9 cellular contexts compared by ENCODE assay signal in genomic region chr5:1568201-1568979, GRCh38. TPM values are rescaled to one million over a fixed set of nuclear protein-coding genes. Genes with fewer than 3 reads are reported as not detected.
A peak's percentile ranks its signal among the peaks of the same experiment; 100 is the strongest.
DNase-seq lines count a peak whose midpoint lies in the region; ATAC-seq and TF ChIP-seq lines count a peak whose summit lies in the region.
"Had no signal": no experiment of that assay in that cellular context is flagged by ENCODE, and none has a peak within 500 bp of the region (broad histone marks: within the 10 kb centered on the region; RNA-seq: fewer than 3 reads in every experiment).

No MANE protein-coding gene starts in this region.

- ATAC-seq in GM19395 (IDR thresholded peaks at IDR 0.05; ENCODE audit: unreplicated experiment) (no peak), HG03025 (IDR thresholded peaks at IDR 0.05; ENCODE audit: low FRiP score, unreplicated experiment) (no peak)
- ATAC-seq in activated CD8-positive, alpha-beta T cell treated with anti-CD3 and anti-CD28 coated beads for 36 hours, result no peak

- H3K4me3 Mint-ChIP-seq in HFFc6, result peak overlapping the region; percentile 60
- H3K4me3 Mint-ChIP-seq in activated CD8-positive, alpha-beta T cell treated with anti-CD3 and anti-CD28 coated beads for 36 hours, result no peak overlapping the region

- in situ Hi-C loops in astrocyte of the spinal cord (cut with HindIII; ENCODE audit: low sequenced_read_pairs), result no loop called here

- H3K27ac Mint-ChIP-seq in HFFc6, result peak overlapping the region; percentile 88
- H3K27ac Mint-ChIP-seq in activated CD8-positive, alpha-beta T cell treated with anti-CD3 and anti-CD28 coated beads for 36 hours, result no peak overlapping the region

- no peak overlapping the region for H3K4me3 ChIP-seq in astrocyte of the spinal cord (ENCODE audit: low read depth, low read length)

- DNase-seq in HFFc6 (peak; percentile 87), astrocyte of the spinal cord (ENCODE audit: low read depth, low spot score) (peak; percentile 79), kidney glomerular epithelial cell (lab: John Stamatoyannopoulos, UW) (peak; percentile 64), stromal cell of bone marrow (ENCODE audit: low read depth) (peak; percentile 76), C1 segment of cervical spinal cord (lab: John Stamatoyannopoulos, UW) (no peak)
- DNase-seq in activated CD8-positive, alpha-beta T cell treated with anti-CD3 and anti-CD28 coated beads for 36 hours, result no peak
- DNase-seq: cerebellar nuclear complex had no signal

- CTCF ChIA-PET in activated CD8-positive, alpha-beta T cell treated with anti-CD3 and anti-CD28 coated beads for 36 hours (lab: Charles Lee), result no interaction called here

- H3K4me1 Mint-ChIP-seq in HFFc6 (ENCODE audit: low read depth), result peaks cover 34% of the 10 kb centered on the region
- no peaks in the 10 kb centered on the region for H3K4me1 Mint-ChIP-seq in activated CD8-positive, alpha-beta T cell treated with anti-CD3 and anti-CD28 coated beads for 36 hours (ENCODE audit: low read depth)

- peaks cover 6% of the 10 kb centered on the region for H3K36me3 Mint-ChIP-seq in HFFc6 (ENCODE audit: low read depth)
- H3K36me3 Mint-ChIP-seq in activated CD8-positive, alpha-beta T cell treated with anti-CD3 and anti-CD28 coated beads for 36 hours (ENCODE audit: low read depth), result peaks cover 19% of the 10 kb centered on the region

- no peaks in the 10 kb centered on the region; the same call in 1 of the 2 replicates for H3K27me3 Mint-ChIP-seq in HFFc6 (ENCODE audit: insufficient read depth)
- no peaks in the 10 kb centered on the region for H3K27me3 Mint-ChIP-seq in activated CD8-positive, alpha-beta T cell treated with anti-CD3 and anti-CD28 coated beads for 36 hours

- POLR2A ChIA-PET in activated CD8-positive, alpha-beta T cell treated with anti-CD3 and anti-CD28 coated beads for 36 hours (lab: Charles Lee), result no interaction called here

- TF ChIP-seq CTCF in HFFc6 (IDR thresholded peaks at IDR 0.05) (no peak), astrocyte of the spinal cord (IDR thresholded peaks at IDR 0.05; ENCODE audit: low read depth, low read length) (no peak)
- TF ChIP-seq CTCF in activated CD8-positive, alpha-beta T cell treated with anti-CD3 and anti-CD28 coated beads for 36 hours (IDR thresholded peaks at IDR 0.05), result no peak

- intact Hi-C loops in activated CD8-positive, alpha-beta T cell treated with anti-CD3 and anti-CD28 coated beads for 36 hours (cut with micrococcal nuclease), result no loop called here

- H3K9me3 Mint-ChIP-seq in HFFc6, result peaks cover 7% of the 10 kb centered on the region; the same call in 1 of the 2 replicates
- peaks cover 4% of the 10 kb centered on the region for H3K9me3 Mint-ChIP-seq in activated CD8-positive, alpha-beta T cell treated with anti-CD3 and anti-CD28 coated beads for 36 hours

RNA-seq across cellular contexts. Expression of gene LPCAT1, which starts 44.6 kb away (rescaled TPM):
- 10 to 100 TPM; 37.5 to 53.5 (median 44.1) TPM for total RNA-seq in HFFc6 (2021; fragmentation: NEBNext Ultra II Directional; extraction: Animal tissue kit (Norgen Biotek cat#: 25700))
- 10 to 100 TPM; 37.2 to 43.6 TPM for total RNA-seq in activated CD8-positive, alpha-beta T cell treated with anti-CD3 and anti-CD28 coated beads for 36 hours

Comparison
In these comparisons a context has a peak if more than half of its experiments do, and no peak if none do; other contexts are left out.
1. DNase-seq: peak in HFFc6 (single experiment), astrocyte of the spinal cord (single experiment), kidney glomerular epithelial cell (single experiment) and stromal cell of bone marrow (single experiment); none in C1 segment of cervical spinal cord (0 of 14) and activated CD8-positive, alpha-beta T cell treated with anti-CD3 and anti-CD28 coated beads for 36 hours (single experiment).